10 cellular contexts compared by ENCODE assay signal in genomic region chr6:15441982-15442381, GRCh38.
DNase-seq lines count a peak whose midpoint lies in the region; ATAC-seq and TF ChIP-seq lines count a peak whose summit lies in the region.
"Had no signal": no experiment of that assay in that cellular context is flagged by ENCODE, and none has a peak within 500 bp of the region (broad histone marks: within the 10 kb centered on the region; RNA-seq: fewer than 3 reads in every experiment).

No MANE protein-coding gene starts in this region.

- peaks cover 12% of the 10 kb centered on the region for H3K36me3 Mint-ChIP-seq in Caco-2 (ENCODE audit: insufficient read depth, unreplicated experiment)

- peak overlapping the region; percentile 56 for H3K9ac ChIP-seq in SK-N-MC (ENCODE audit: insufficient read length)

- no peak for DNase-seq in Right ventricle myocardium superior
- DNase-seq in right atrium auricular region (ENCODE audit: low spot score), result no peak
- DNase-seq in SK-N-MC (ENCODE audit: low read depth, low spot score), result no peak
- no peak for DNase-seq in Caco-2

- H3K27ac ChIP-seq in right atrium auricular region (peak overlapping the region in 1 of 2 donors; percentile 6), SK-N-MC (peak overlapping the region; percentile 70), gastroesophageal sphincter (peak overlapping the region in 3 of 4 donors; percentile 43 to 57 (median 49))
- H3K27ac ChIP-seq: A549 had no signal

- TF ChIP-seq EP300 in gastroesophageal sphincter (IDR thresholded peaks at IDR 0.05), result no peak

- no peak overlapping the region for H3K27ac Mint-ChIP-seq in Caco-2 (ENCODE audit: unreplicated experiment)
- H3K27ac Mint-ChIP-seq: CD8-positive, alpha-beta T cell had no signal

- H3K9me3 ChIP-seq in right atrium auricular region (no peaks in the 10 kb centered on the region), SK-N-MC (ENCODE audit: low read depth, low read length) (no peaks in the 10 kb centered on the region), gastroesophageal sphincter (no peaks in the 10 kb centered on the region), Caco-2 (no peaks in the 10 kb centered on the region)
- H3K9me3 ChIP-seq: A549 had no signal

- no peak for TF ChIP-seq POLR2A in gastroesophageal sphincter (IDR thresholded peaks at IDR 0.05)

- no peaks in the 10 kb centered on the region for H3K36me3 ChIP-seq in right atrium auricular region
- H3K36me3 ChIP-seq in SK-N-MC (ENCODE audit: insufficient read depth, low read length), result no peaks in the 10 kb centered on the region
- no peaks in the 10 kb centered on the region for H3K36me3 ChIP-seq in gastroesophageal sphincter
- H3K36me3 ChIP-seq in Caco-2 (ENCODE audit: control insufficient read depth, insufficient read depth, low read length), result no peaks in the 10 kb centered on the region

- CTCF ChIA-PET in Caco-2 (lab: Charles Lee), result interaction anchor here (0.5 kb wide), 1 partner anchor 17 kb away, joined by 3 read pairs; no protein-coding TSS in a partner anchor

- intact Hi-C loops in Right ventricle myocardium superior (cut with DNase I), result loop anchor here (5.0 kb wide), 1 partner anchor 195 kb away; the partner anchor contains the start of gene JARID2
- intact Hi-C loops in Caco-2 (cut with micrococcal nuclease; ENCODE audit: unreplicated experiment), result loop anchor here (2.0 to 10.0 kb wide), 2 partner anchors 33 to 197 kb away; partner anchors contain the start of gene JARID2

- peaks cover 28% of the 10 kb centered on the region for H3K4me1 Mint-ChIP-seq in Caco-2 (ENCODE audit: low read depth, unreplicated experiment)

- H3K4me1 ChIP-seq in right atrium auricular region (peaks cover 0 to 50% of the 10 kb centered on the region in 2 donors), gastroesophageal sphincter (peaks cover 5 to 69% (median 29%) of the 10 kb centered on the region in 3 donors), Caco-2 (peaks cover 6% of the 10 kb centered on the region)

- H3K27me3 ChIP-seq in right atrium auricular region (no peaks in the 10 kb centered on the region), gastroesophageal sphincter (no peaks in the 10 kb centered on the region), Caco-2 (replicated peaks; ENCODE audit: control insufficient read depth, insufficient read depth, low read length) (no peaks in the 10 kb centered on the region)

- TF ChIP-seq CTCF in right atrium auricular region (IDR thresholded peaks at IDR 0.05), result no peak
- no peak for TF ChIP-seq CTCF in gastroesophageal sphincter (IDR thresholded peaks at IDR 0.05)
- TF ChIP-seq CTCF in Caco-2 (IDR thresholded peaks at IDR 0.05; ENCODE audit: insufficient read depth in 1 of 2, low read depth in 1 of 2, low read length in 1 of 2, severe bottlenecking in 1 of 2, unreplicated experiment in 1 of 2), result no peak

- WGBS in gastroesophageal sphincter (ENCODE audit: low coverage in 1 of 2), 2 donors, result 65 to 67% methylated on average over 4 of the region's 4 CpGs

- POLR2A ChIA-PET in Caco-2 (lab: Charles Lee), result interaction anchor here (0.6 kb wide), 1 partner anchor 90 kb away, joined by 3 read pairs; no protein-coding TSS in a partner anchor

- no peak overlapping the region for H3K4me3 Mint-ChIP-seq in Caco-2 (ENCODE audit: unreplicated experiment)
- H3K4me3 Mint-ChIP-seq: CD8-positive, alpha-beta T cell; HFFc6 had no signal

- no TSS peak for BruUV-seq in Caco-2 (replicated peaks; lab: Mats Ljungman, UMichigan)

- ATAC-seq in Right ventricle myocardium superior (ENCODE audit: poor library complexity) (peak; percentile 53), gastroesophageal sphincter (no peak), GM19351 (IDR thresholded peaks at IDR 0.05; ENCODE audit: unreplicated experiment) (no peak), HG02588 (IDR thresholded peaks at IDR 0.05; ENCODE audit: unreplicated experiment) (no peak)

- no peaks in the 10 kb centered on the region for H3K27me3 Mint-ChIP-seq in Caco-2 (ENCODE audit: insufficient read depth, unreplicated experiment)

- H3K4me3 ChIP-seq in right atrium auricular region, result no peak overlapping the region
- H3K4me3 ChIP-seq in SK-N-MC, result peak overlapping the region; percentile 13; the same call in 1 of the 2 replicates
- no peak overlapping the region for H3K4me3 ChIP-seq in gastroesophageal sphincter
- H3K4me3 ChIP-seq in Caco-2 (ENCODE audit: low read depth, low read length), result no peak overlapping the region
- H3K4me3 ChIP-seq: A549 had no signal

- H3K9me3 Mint-ChIP-seq in Caco-2 (ENCODE audit: unreplicated experiment), result no peaks in the 10 kb centered on the region
- H3K9me3 Mint-ChIP-seq: CD8-positive, alpha-beta T cell; HFFc6 had no signal
